ENCODE assay signal across 16 cellular contexts in the genomic region with DNA sequence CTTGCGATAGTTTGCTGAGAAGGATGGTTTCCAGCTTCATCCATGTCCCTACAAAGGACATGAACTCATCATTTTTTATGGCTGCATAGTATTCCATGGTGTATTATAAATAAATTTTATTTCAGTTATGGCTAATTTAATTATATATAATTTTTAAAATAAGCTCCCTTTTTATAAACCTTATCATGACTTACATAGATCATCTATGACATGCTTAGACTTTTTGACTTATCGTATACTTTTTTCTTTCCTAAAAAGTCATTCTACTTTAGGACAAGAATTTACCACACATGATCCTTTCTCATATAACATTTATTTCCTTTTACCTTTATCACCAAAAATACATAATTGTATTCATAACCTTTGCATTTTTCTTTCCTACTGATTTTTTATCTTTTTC.
A peak's percentile ranks its signal among the peaks of the same experiment; 100 is the strongest.
DNase-seq lines count a peak whose midpoint lies in the region; ATAC-seq and TF ChIP-seq lines count a peak whose summit lies in the region.
"Had no signal": no experiment of that assay in that cellular context is flagged by ENCODE, and none has a peak within 500 bp of the region (broad histone marks: within the 10 kb centered on the region; RNA-seq: fewer than 3 reads in every experiment).

No MANE protein-coding gene starts in this region.

- no peak overlapping the region for H3K23ac ChIP-seq in mesendoderm (ENCODE audit: low read length)

- H2BK5ac ChIP-seq in mesendoderm (ENCODE audit: low read length), result no peak overlapping the region

- H3K56ac ChIP-seq in mesendoderm (ENCODE audit: low read length), result no peak overlapping the region

- H2BK120ac ChIP-seq in mesendoderm (ENCODE audit: low read depth, low read length), result no peak overlapping the region

- no peak overlapping the region for H4K8ac ChIP-seq in mesendoderm (ENCODE audit: low read depth, low read length)

- no CpG with 5 or more reads among the region's 2 CpGs for WGBS in mesendoderm (ENCODE audit: extremely low coverage, insufficient coverage, low lambda C conversion rate)

- H3K79me2 ChIP-seq in mesendoderm (ENCODE audit: control insufficient read depth, insufficient read depth, low read length), result no peaks in the 10 kb centered on the region

- no peak overlapping the region for H3K18ac ChIP-seq in mesendoderm (ENCODE audit: low read length)

- H4K5ac ChIP-seq in mesendoderm (ENCODE audit: low read length), result no peak overlapping the region

- no peaks in the 10 kb centered on the region for H3K4me1 ChIP-seq in mesendoderm (ENCODE audit: control insufficient read depth, low read depth, low read length)

- DNase-seq in NCI-H82 (lab: John Stamatoyannopoulos, UW) (peak; percentile 40), NCI-H82 treated with DMSO at 0.1 percent for 48 hours (lab: John Stamatoyannopoulos, UW; ENCODE audit: unreplicated experiment) (no peak), OCI-M1 (lab: John Stamatoyannopoulos, UW) (peak; percentile 15), mesendoderm (peak; percentile 57), GM10266 (ENCODE audit: extremely low spot score) (no peak), middle frontal gyrus (ENCODE audit: extremely low spot score, low spot score) (no peak)
- peak; percentile 12 for DNase-seq in Jurkat, Clone E6-1 (ENCODE audit: low read depth, low spot score)
- DNase-seq: COR-L47; DMS79; GM23248; NCI-H2029 treated with DMSO at 0.1 percent for 48 hours; NCI-H2227 treated with DMSO at 0.1 percent for 48 hours; NCI-H524; NK-92 treated with Interleukin-12 subunit alpha and Interleukin-12 subunit beta, amount 100 ng/mL, for 24 hours; PC-9 had no signal

- no peak for TF ChIP-seq CTCF in GM10266 (IDR thresholded peaks at IDR 0.05; ENCODE audit: control insufficient read depth, insufficient read depth, low read depth, missing control alignments)

- no peak for ATAC-seq in HG03175 (IDR thresholded peaks at IDR 0.05; ENCODE audit: unreplicated experiment)

- H3K79me1 ChIP-seq in mesendoderm (ENCODE audit: low read length), result no peaks in the 10 kb centered on the region

- H2AK5ac ChIP-seq in mesendoderm (ENCODE audit: low read length), result no peak overlapping the region

- no peak overlapping the region for H3K4ac ChIP-seq in mesendoderm (ENCODE audit: low read depth, low read length)

- H3K4me3 ChIP-seq in Jurkat, Clone E6-1 (ENCODE audit: low read length), result no peak overlapping the region
- H3K4me3 ChIP-seq in mesendoderm (ENCODE audit: low read length), result no peak overlapping the region
- H3K4me3 ChIP-seq: GM23248, PC-9 had no signal

- no peak overlapping the region for H3K27ac ChIP-seq in mesendoderm (ENCODE audit: low read depth, low read length)
- H3K27ac ChIP-seq: GM23248, PC-9 had no signal

- H2BK15ac ChIP-seq in mesendoderm (replicated peaks; ENCODE audit: low read depth), result no peak overlapping the region

- H3K36me3 ChIP-seq in mesendoderm (ENCODE audit: control insufficient read depth, insufficient read depth, low read length), result no peaks in the 10 kb centered on the region

- H3K4me2 ChIP-seq in mesendoderm (ENCODE audit: low read length), result no peak overlapping the region
- H3K4me2 ChIP-seq: PC-9 had no signal

- no peaks in the 10 kb centered on the region for H3K27me3 ChIP-seq in mesendoderm (ENCODE audit: insufficient read depth, low read length, poor library complexity)

- H3K9ac ChIP-seq in mesendoderm (ENCODE audit: low read length), result no peak overlapping the region
- H3K9ac ChIP-seq: GM23248 had no signal

Comparison
In these comparisons a context has a peak if more than half of its experiments do, and no peak if none do; other contexts are left out.
1. DNase-seq: peak in NCI-H82 (single experiment), Jurkat, Clone E6-1 (single experiment), OCI-M1 (single experiment) and mesendoderm (single experiment); none in NCI-H82 treated with DMSO at 0.1 percent for 48 hours (single experiment), GM10266 (single experiment) and middle frontal gyrus (single experiment).